ENCODE assay signal across 9 cellular contexts in the genomic region with DNA sequence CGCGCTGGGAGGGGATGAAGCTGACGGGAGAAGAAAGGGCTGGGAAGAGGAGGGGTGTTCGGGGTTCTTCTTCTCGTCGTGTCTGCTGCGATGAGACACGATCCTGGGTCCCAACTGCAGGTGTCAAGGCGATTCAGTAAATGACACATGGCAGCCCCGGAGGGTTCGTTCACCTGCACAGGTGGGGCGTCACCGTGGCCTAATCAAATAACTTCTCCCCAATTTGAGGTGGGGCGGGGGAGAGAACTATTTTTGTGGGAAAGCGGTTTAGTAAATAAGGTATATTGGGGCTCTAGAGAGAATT. TPM values are rescaled to one million over a fixed set of nuclear protein-coding genes. Genes with fewer than 3 reads are reported as not detected.
DNase-seq lines count a peak whose midpoint lies in the region; ATAC-seq, FAIRE-seq and TF ChIP-seq lines count a peak whose summit lies in the region.
"Had no signal": no experiment of that assay in that cellular context is flagged by ENCODE, and none has a peak within 500 bp of the region (broad histone marks: within the 10 kb centered on the region; RNA-seq: fewer than 3 reads in every experiment).

No MANE protein-coding gene starts in this region.

- no peak for TF ChIP-seq EP300 in gastroesophageal sphincter (IDR thresholded peaks at IDR 0.05)

- no peak for TF ChIP-seq POLR2A in gastroesophageal sphincter (IDR thresholded peaks at IDR 0.05)

- DNase-seq in GM23338 (ENCODE audit: low spot score) (peak; percentile 24), SJCRH30 (no peak), small intestine (no peak), omental fat pad (ENCODE audit: low spot score) (no peak), NOMO-1 (lab: John Stamatoyannopoulos, UW; ENCODE audit: unreplicated experiment in 2 of 2) (no peak), mesenteric fat pad (ENCODE audit: low spot score) (no peak)

- no peaks in the 10 kb centered on the region for H3K9me3 ChIP-seq in SJCRH30 (replicated peaks)
- no peaks in the 10 kb centered on the region for H3K9me3 ChIP-seq in gastroesophageal sphincter
- H3K9me3 ChIP-seq in small intestine (ENCODE audit: control insufficient read depth, low read depth) = no peaks in the 10 kb centered on the region
- H3K9me3 ChIP-seq: mucosa of descending colon had no signal

- H3K4me1 ChIP-seq in GM23338 (ENCODE audit: insufficient read depth) (peaks cover 8% of the 10 kb centered on the region), SJCRH30 (no peaks in the 10 kb centered on the region; the same call in 1 of the 2 replicates), gastroesophageal sphincter (peaks cover 0 to 21% (median 8%) of the 10 kb centered on the region in 3 donors), small intestine (ENCODE audit: control insufficient read depth in 2 of 2, insufficient read depth in 1 of 2, low read depth in 1 of 2, low read length in 1 of 2) (peaks cover 0 to 5% of the 10 kb centered on the region in 2 donors)

- H3K27ac ChIP-seq in GM23338 (ENCODE audit: low read depth) (no peak overlapping the region), SJCRH30 (no peak overlapping the region), gastroesophageal sphincter (peak overlapping the region in 2 of 4 donors; percentile 20 to 58), small intestine (ENCODE audit: low read depth in 1 of 2, low read length in 1 of 2) (no peak overlapping the region)

- no peaks in the 10 kb centered on the region for H3K9me3 Mint-ChIP-seq in GM23338

- H3K36me3 ChIP-seq in GM23338 (ENCODE audit: insufficient read depth) = no peaks in the 10 kb centered on the region
- H3K36me3 ChIP-seq in SJCRH30 = peaks cover 9% of the 10 kb centered on the region
- no peaks in the 10 kb centered on the region for H3K36me3 ChIP-seq in gastroesophageal sphincter
- H3K36me3 ChIP-seq in small intestine (ENCODE audit: control insufficient read depth in 2 of 2, insufficient read depth in 2 of 2, low read length in 2 of 2) = no peaks in the 10 kb centered on the region

- no peaks in the 10 kb centered on the region for H3K36me3 Mint-ChIP-seq in GM23338 (ENCODE audit: low read depth)

- no peak for TF ChIP-seq CTCF in GM23338 (conservative IDR thresholded peaks at IDR 0.05; ENCODE audit: low read depth in 2 of 2)
- no peak for TF ChIP-seq CTCF in gastroesophageal sphincter (IDR thresholded peaks at IDR 0.05)
- TF ChIP-seq CTCF in omental fat pad (IDR thresholded peaks at IDR 0.05) = no peak

- FAIRE-seq in small intestine (lab: Jason Lieb, UNC) = no peak

- H3K4me3 ChIP-seq in GM23338 = peak overlapping the region; percentile 86
- H3K4me3 ChIP-seq in SJCRH30 = peak overlapping the region; percentile 70
- peak overlapping the region; percentile 47 to 59 for H3K4me3 ChIP-seq in gastroesophageal sphincter
- peak overlapping the region; percentile 38 to 65 for H3K4me3 ChIP-seq in small intestine (ENCODE audit: low read depth in 1 of 2, low read length in 2 of 2)
- H3K4me3 ChIP-seq: mucosa of descending colon had no signal

- H3K4me2 ChIP-seq in GM23338 = peak overlapping the region; percentile 99

- peak overlapping the region; percentile 99 for H2AFZ ChIP-seq in GM23338

- peak; percentile 17 for ATAC-seq in GM23338
- ATAC-seq in gastroesophageal sphincter = no peak
- ATAC-seq in omental fat pad (ENCODE audit: low FRiP score) = no peak
- ATAC-seq in HG03457 (IDR thresholded peaks at IDR 0.05; ENCODE audit: unreplicated experiment) = no peak

- no peaks in the 10 kb centered on the region for H4K20me1 ChIP-seq in GM23338 (replicated peaks; ENCODE audit: insufficient read depth)

- WGBS in gastroesophageal sphincter (ENCODE audit: low coverage in 1 of 2), 2 donors = 0% methylated on average over 6 to 13 of the region's 15 CpGs
- WGBS in small intestine, 3 donors = 2 to 3% (median 2%) methylated on average over 15 of the region's 15 CpGs

- no peaks in the 10 kb centered on the region for H3K79me2 ChIP-seq in GM23338 (replicated peaks; ENCODE audit: insufficient read depth)

- peak overlapping the region; percentile 86 for H3K4me3 Mint-ChIP-seq in GM23338

- H3F3A ChIP-seq in GM23338 (replicated peaks; ENCODE audit: low read depth) = peaks cover 12% of the 10 kb centered on the region; the same call in 1 of the 2 replicates

- H3K27ac Mint-ChIP-seq in GM23338 = no peak overlapping the region

- peaks cover 72% of the 10 kb centered on the region for H3K27me3 ChIP-seq in GM23338 (ENCODE audit: insufficient read depth)
- H3K27me3 ChIP-seq in SJCRH30 = no peaks in the 10 kb centered on the region
- H3K27me3 ChIP-seq in gastroesophageal sphincter = no peaks in the 10 kb centered on the region
- H3K27me3 ChIP-seq in small intestine (ENCODE audit: control insufficient read depth in 2 of 2, insufficient read depth in 2 of 2, low read length in 2 of 2) = no peaks in the 10 kb centered on the region

- H3K4me1 Mint-ChIP-seq in GM23338 = peaks cover 6% of the 10 kb centered on the region

- peaks cover 6% of the 10 kb centered on the region; the same call in 1 of the 2 replicates for H3K9me2 ChIP-seq in GM23338 (ENCODE audit: insufficient read depth)

- peaks cover 53% of the 10 kb centered on the region for H3K27me3 Mint-ChIP-seq in GM23338 (ENCODE audit: insufficient read depth, low read depth, poor library complexity)

TF ChIP-seq in GM23338, 12 proteins besides CTCF, POLR2A, EP300 and RAD21:
- TF ChIP-seq, protein P1, sequence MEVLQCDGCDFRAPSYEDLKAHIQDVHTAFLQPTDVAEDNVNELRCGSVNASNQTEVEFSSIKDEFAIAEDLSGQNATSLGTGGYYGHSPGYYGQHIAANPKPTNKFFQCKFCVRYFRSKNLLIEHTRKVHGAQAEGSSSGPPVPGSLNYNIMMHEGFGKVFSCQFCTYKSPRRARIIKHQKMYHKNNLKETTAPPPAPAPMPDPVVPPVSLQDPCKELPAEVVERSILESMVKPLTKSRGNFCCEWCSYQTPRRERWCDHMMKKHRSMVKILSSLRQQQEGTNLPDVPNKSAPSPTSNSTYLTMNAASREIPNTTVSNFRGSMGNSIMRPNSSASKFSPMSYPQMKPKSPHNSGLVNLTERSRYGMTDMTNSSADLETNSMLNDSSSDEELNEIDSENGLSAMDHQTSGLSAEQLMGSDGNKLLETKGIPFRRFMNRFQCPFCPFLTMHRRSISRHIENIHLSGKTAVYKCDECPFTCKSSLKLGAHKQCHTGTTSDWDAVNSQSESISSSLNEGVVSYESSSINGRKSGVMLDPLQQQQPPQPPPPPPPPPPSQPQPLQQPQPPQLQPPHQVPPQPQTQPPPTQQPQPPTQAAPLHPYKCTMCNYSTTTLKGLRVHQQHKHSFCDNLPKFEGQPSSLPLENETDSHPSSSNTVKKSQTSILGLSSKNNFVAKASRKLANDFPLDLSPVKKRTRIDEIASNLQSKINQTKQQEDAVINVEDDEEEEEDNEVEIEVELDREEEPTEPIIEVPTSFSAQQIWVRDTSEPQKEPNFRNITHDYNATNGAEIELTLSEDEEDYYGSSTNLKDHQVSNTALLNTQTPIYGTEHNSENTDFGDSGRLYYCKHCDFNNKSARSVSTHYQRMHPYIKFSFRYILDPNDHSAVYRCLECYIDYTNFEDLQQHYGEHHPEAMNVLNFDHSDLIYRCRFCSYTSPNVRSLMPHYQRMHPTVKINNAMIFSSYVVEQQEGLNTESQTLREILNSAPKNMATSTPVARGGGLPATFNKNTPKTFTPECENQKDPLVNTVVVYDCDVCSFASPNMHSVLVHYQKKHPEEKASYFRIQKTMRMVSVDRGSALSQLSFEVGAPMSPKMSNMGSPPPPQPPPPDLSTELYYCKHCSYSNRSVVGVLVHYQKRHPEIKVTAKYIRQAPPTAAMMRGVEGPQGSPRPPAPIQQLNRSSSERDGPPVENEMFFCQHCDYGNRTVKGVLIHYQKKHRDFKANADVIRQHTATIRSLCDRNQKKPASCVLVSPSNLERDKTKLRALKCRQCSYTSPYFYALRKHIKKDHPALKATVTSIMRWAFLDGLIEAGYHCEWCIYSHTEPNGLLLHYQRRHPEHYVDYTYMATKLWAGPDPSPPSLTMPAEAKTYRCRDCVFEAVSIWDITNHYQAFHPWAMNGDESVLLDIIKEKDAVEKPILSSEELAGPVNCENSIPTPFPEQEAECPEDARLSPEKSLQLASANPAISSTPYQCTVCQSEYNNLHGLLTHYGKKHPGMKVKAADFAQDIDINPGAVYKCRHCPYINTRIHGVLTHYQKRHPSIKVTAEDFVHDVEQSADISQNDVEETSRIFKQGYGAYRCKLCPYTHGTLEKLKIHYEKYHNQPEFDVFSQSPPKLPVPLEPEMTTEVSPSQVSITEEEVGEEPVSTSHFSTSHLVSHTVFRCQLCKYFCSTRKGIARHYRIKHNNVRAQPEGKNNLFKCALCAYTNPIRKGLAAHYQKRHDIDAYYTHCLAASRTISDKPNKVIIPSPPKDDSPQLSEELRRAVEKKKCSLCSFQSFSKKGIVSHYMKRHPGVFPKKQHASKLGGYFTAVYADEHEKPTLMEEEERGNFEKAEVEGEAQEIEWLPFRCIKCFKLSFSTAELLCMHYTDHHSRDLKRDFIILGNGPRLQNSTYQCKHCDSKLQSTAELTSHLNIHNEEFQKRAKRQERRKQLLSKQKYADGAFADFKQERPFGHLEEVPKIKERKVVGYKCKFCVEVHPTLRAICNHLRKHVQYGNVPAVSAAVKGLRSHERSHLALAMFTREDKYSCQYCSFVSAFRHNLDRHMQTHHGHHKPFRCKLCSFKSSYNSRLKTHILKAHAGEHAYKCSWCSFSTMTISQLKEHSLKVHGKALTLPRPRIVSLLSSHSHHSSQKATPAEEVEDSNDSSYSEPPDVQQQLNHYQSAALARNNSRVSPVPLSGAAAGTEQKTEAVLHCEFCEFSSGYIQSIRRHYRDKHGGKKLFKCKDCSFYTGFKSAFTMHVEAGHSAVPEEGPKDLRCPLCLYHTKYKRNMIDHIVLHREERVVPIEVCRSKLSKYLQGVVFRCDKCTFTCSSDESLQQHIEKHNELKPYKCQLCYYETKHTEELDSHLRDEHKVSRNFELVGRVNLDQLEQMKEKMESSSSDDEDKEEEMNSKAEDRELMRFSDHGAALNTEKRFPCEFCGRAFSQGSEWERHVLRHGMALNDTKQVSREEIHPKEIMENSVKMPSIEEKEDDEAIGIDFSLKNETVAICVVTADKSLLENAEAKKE (CRISPR knock-in tag; IDR thresholded peaks at IDR 0.05) = no peak
- no peak for TF ChIP-seq CREB1 (CRISPR knock-in tag; IDR thresholded peaks at IDR 0.05; ENCODE audit: low read depth)
- TF ChIP-seq EZH2phosphoT487 (IDR thresholded peaks at IDR 0.05; ENCODE audit: unreplicated experiment) = no peak

RNA-seq across cellular contexts. Expression of gene FAM81A, which starts 0.6 kb away (rescaled TPM):
- 1.7 and 4.1 TPM in 2 replicates for total RNA-seq in GM23338 (2014; rRNA removed; shearing (Covaris generic))
- polyA plus RNA-seq in GM23338 (2016; fragmentation: Nextera tagmentation; extraction: Ambion mirVana) (0.73 and 1.1 TPM in 2 replicates), small intestine (1 to 10 TPM in 2 of 3 donors, not detected in 1; 1.1 to 2.7 TPM)
- 27.3 and 32.2 TPM in 2 replicates for total RNA-seq in SJCRH30 (2014; rRNA removed; shearing (Covaris generic))
- total RNA-seq in gastroesophageal sphincter (1 to 10 TPM in 2 of 4 donors, under 1 TPM in 2; 0.15 to 1.3 (median 0.68) TPM), omental fat pad (under 1 TPM in 3 of 4 donors, not detected in 1; 0.38 to 0.93 (median 0.72) TPM), mesenteric fat pad (0.35 TPM)
